In genomic region chr12:89040146-89040964, GRCh38 we compare ENCODE assay signal across 8 cellular contexts.
DNase-seq lines count a peak whose midpoint lies in the region; ATAC-seq and TF ChIP-seq lines count a peak whose summit lies in the region.

No MANE protein-coding gene starts in this region.

- peak in 1 of 6 experiments; percentile 12 for TF ChIP-seq CTCF in esophagus squamous epithelium (IDR thresholded peaks at IDR 0.05)

- peaks cover 63% of the 10 kb centered on the region for H3K4me1 Mint-ChIP-seq in activated naive CD8-positive, alpha-beta T cell treated with anti-CD3 and anti-CD28 coated beads, Interleukin-2, amount 10 ng/mL, durations not matched to agents 7 days and 5 days

- 75 to 86% methylated on average over 4 to 10 of the region's 10 CpGs for WGBS in esophagus squamous epithelium, 2 donors

- H3K4me3 Mint-ChIP-seq in activated naive CD8-positive, alpha-beta T cell treated with anti-CD3 and anti-CD28 coated beads, Interleukin-2, amount 10 ng/mL, durations not matched to agents 7 days and 5 days = peak overlapping the region; percentile 55

- TF ChIP-seq POLR2A in esophagus squamous epithelium (IDR thresholded peaks at IDR 0.05) = no peak

- intact Hi-C loops in esophagus squamous epithelium (cut with DNase I) = no loop called here

- H3K27me3 Mint-ChIP-seq in activated naive CD8-positive, alpha-beta T cell treated with anti-CD3 and anti-CD28 coated beads, Interleukin-2, amount 10 ng/mL, durations not matched to agents 7 days and 5 days = no peaks in the 10 kb centered on the region

- DNase-seq in GM19240 (ENCODE audit: insufficient read length, low spot score) = peak; percentile 29
- peak; percentile 8 to 96 (median 37) for DNase-seq in T-helper 1 cell
- peak; percentile 80 for DNase-seq in activated naive CD8-positive, alpha-beta T cell treated with anti-CD3 and anti-CD28 coated beads, Interleukin-2, amount 10 ng/mL, durations not matched to agents 7 days and 5 days
- DNase-seq in stimulated activated CD4-positive, alpha-beta T cell treated with anti-CD3 and anti-CD28 coated beads, Interleukin-4, amount 100 ng/mL, for 1 hour = peak; percentile 80
- no peak for DNase-seq in hippocampal formation (lab: John Stamatoyannopoulos, UW)
- DNase-seq in esophagus squamous epithelium (lab: John Stamatoyannopoulos, UW) = no peak
- DNase-seq in H4 (ENCODE audit: low spot score) = no peak

- no peaks in the 10 kb centered on the region for H3K36me3 ChIP-seq in esophagus squamous epithelium

- peaks cover 23% of the 10 kb centered on the region for H3K9me3 Mint-ChIP-seq in activated naive CD8-positive, alpha-beta T cell treated with anti-CD3 and anti-CD28 coated beads, Interleukin-2, amount 10 ng/mL, durations not matched to agents 7 days and 5 days

- ATAC-seq in HG03066 (IDR thresholded peaks at IDR 0.05; ENCODE audit: low read depth, unreplicated experiment) = peak; percentile 99
- ATAC-seq in activated naive CD8-positive, alpha-beta T cell treated with anti-CD3 and anti-CD28 coated beads, Interleukin-2, amount 10 ng/mL, durations not matched to agents 7 days and 5 days (ENCODE audit: low read depth) = peak; percentile 98

- no peaks in the 10 kb centered on the region for H3K9me3 ChIP-seq in esophagus squamous epithelium

- H3K27ac Mint-ChIP-seq in activated naive CD8-positive, alpha-beta T cell treated with anti-CD3 and anti-CD28 coated beads, Interleukin-2, amount 10 ng/mL, durations not matched to agents 7 days and 5 days = peak overlapping the region; percentile 92

- peaks cover 56% of the 10 kb centered on the region for H3K36me3 Mint-ChIP-seq in activated naive CD8-positive, alpha-beta T cell treated with anti-CD3 and anti-CD28 coated beads, Interleukin-2, amount 10 ng/mL, durations not matched to agents 7 days and 5 days

- POLR2A ChIA-PET in activated naive CD8-positive, alpha-beta T cell treated with anti-CD3 and anti-CD28 coated beads, Interleukin-2, amount 10 ng/mL, durations not matched to agents 7 days and 5 days (lab: Charles Lee) = interaction anchor here (0.7 to 4.7 kb wide), 6 partner anchors 15 to 669 kb away, joined by 3 to 31 read pairs (median 5); partner anchors contain the start of gene DUSP6

- no peak overlapping the region for H3K4me3 ChIP-seq in esophagus squamous epithelium

- H3K4me1 ChIP-seq in esophagus squamous epithelium = no peaks in the 10 kb centered on the region

- no peaks in the 10 kb centered on the region for H3K27me3 ChIP-seq in esophagus squamous epithelium

- no peak overlapping the region for H3K27ac ChIP-seq in esophagus squamous epithelium

Comparison
In these comparisons a context has a peak if more than half of its experiments do, and no peak if none do; other contexts are left out.
1. DNase-seq: peak in GM19240 (single experiment), T-helper 1 cell (5 of 5), activated naive CD8-positive, alpha-beta T cell treated with anti-CD3 and anti-CD28 coated beads, Interleukin-2, amount 10 ng/mL, durations not matched to agents 7 days and 5 days (single experiment) and stimulated activated CD4-positive, alpha-beta T cell treated with anti-CD3 and anti-CD28 coated beads, Interleukin-4, amount 100 ng/mL, for 1 hour (single experiment); none in hippocampal formation (0 of 2), esophagus squamous epithelium (single experiment) and H4 (single experiment).